ENCODE assay signal across 1 cellular context in the genomic region with DNA sequence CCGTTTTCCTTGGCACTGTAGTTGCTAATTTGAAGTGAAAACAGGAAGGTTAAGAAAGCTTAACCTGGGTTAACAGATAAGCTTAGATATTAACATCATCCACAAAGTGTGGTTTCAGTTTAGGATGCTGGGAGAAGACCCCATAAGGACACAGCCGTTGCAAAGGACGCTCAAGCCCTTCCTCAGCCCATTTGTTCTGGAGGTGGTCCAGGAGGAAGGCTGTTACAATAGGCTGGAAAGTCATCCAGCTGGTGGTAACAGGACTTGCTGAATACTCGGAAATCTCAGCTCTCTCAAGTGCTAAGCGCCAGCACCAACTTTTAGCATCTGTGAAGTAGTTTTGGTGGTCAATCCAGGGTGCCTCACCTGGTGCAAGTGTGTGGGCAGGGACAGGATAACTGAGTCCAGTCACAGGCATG.
TF ChIP-seq lines count a peak whose summit lies in the region.

No MANE protein-coding gene starts in this region.

TF ChIP-seq in HCT116, 20 proteins besides CTCF, POLR2A, EP300 and RAD21 (continued from another document):
- TF ChIP-seq, protein P1, sequence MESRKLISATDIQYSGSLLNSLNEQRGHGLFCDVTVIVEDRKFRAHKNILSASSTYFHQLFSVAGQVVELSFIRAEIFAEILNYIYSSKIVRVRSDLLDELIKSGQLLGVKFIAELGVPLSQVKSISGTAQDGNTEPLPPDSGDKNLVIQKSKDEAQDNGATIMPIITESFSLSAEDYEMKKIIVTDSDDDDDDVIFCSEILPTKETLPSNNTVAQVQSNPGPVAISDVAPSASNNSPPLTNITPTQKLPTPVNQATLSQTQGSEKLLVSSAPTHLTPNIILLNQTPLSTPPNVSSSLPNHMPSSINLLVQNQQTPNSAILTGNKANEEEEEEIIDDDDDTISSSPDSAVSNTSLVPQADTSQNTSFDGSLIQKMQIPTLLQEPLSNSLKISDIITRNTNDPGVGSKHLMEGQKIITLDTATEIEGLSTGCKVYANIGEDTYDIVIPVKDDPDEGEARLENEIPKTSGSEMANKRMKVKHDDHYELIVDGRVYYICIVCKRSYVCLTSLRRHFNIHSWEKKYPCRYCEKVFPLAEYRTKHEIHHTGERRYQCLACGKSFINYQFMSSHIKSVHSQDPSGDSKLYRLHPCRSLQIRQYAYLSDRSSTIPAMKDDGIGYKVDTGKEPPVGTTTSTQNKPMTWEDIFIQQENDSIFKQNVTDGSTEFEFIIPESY (IDR thresholded peaks at IDR 0.05; ENCODE audit: extremely low read depth, insufficient replicate concordance, low read length): no peak
- TF ChIP-seq SIN3A (IDR thresholded peaks at IDR 0.05; ENCODE audit: low read depth) (no peak), CBX3 (IDR thresholded peaks at IDR 0.05; ENCODE audit: low read depth) (no peak), POLR2AphosphoS5 (IDR thresholded peaks at IDR 0.05; ENCODE audit: low read depth, low read length) (no peak)
- TF ChIP-seq, protein P2, sequence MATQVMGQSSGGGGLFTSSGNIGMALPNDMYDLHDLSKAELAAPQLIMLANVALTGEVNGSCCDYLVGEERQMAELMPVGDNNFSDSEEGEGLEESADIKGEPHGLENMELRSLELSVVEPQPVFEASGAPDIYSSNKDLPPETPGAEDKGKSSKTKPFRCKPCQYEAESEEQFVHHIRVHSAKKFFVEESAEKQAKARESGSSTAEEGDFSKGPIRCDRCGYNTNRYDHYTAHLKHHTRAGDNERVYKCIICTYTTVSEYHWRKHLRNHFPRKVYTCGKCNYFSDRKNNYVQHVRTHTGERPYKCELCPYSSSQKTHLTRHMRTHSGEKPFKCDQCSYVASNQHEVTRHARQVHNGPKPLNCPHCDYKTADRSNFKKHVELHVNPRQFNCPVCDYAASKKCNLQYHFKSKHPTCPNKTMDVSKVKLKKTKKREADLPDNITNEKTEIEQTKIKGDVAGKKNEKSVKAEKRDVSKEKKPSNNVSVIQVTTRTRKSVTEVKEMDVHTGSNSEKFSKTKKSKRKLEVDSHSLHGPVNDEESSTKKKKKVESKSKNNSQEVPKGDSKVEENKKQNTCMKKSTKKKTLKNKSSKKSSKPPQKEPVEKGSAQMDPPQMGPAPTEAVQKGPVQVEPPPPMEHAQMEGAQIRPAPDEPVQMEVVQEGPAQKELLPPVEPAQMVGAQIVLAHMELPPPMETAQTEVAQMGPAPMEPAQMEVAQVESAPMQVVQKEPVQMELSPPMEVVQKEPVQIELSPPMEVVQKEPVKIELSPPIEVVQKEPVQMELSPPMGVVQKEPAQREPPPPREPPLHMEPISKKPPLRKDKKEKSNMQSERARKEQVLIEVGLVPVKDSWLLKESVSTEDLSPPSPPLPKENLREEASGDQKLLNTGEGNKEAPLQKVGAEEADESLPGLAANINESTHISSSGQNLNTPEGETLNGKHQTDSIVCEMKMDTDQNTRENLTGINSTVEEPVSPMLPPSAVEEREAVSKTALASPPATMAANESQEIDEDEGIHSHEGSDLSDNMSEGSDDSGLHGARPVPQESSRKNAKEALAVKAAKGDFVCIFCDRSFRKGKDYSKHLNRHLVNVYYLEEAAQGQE (IDR thresholded peaks at IDR 0.05; ENCODE audit: low read depth): no peak
TF ChIP-seq in HCT116: peak in this region for 0.
